8 cellular contexts compared by ENCODE assay signal in genomic region chr2:101152195-101153076, GRCh38. TPM values are rescaled to one million over a fixed set of nuclear protein-coding genes. Genes with fewer than 3 reads are reported as not detected.
A peak's percentile ranks its signal among the peaks of the same experiment; 100 is the strongest.
DNase-seq lines count a peak whose midpoint lies in the region; ATAC-seq and TF ChIP-seq lines count a peak whose summit lies in the region.

No MANE protein-coding gene starts in this region.

- H3K9me3 ChIP-seq in SK-N-SH (no peaks in the 10 kb centered on the region), left lung (no peaks in the 10 kb centered on the region), stomach (no peaks in the 10 kb centered on the region)

- no peak overlapping the region for H3K27ac Mint-ChIP-seq in activated CD4-positive, alpha-beta T cell treated with anti-CD3 and anti-CD28 coated beads, Interleukin-2, amount 10 ng/mL, durations not matched to agents 7 days and 5 days
- H3K27ac Mint-ChIP-seq in GM23338 = no peak overlapping the region

- H3K27me3 ChIP-seq in GM23338 (ENCODE audit: insufficient read depth) (peaks cover 11% of the 10 kb centered on the region), SK-N-SH (ENCODE audit: insufficient read depth) (no peaks in the 10 kb centered on the region), dorsolateral prefrontal cortex (no peaks in the 10 kb centered on the region), left lung (no peaks in the 10 kb centered on the region), stomach (no peaks in the 10 kb centered on the region)

- intact Hi-C loops in dorsolateral prefrontal cortex (cut with DNase I) = loop anchor here (1.0 to 10.0 kb wide), 5 partner anchors 100 to 548 kb away; partner anchors contain the start of gene CNOT11 (in 1 of the 2)
- intact Hi-C loops in left lung (cut with DNase I) = loop anchor here in 1 of 2 donors (10.0 kb wide), 1 partner anchor 118 kb away; no protein-coding TSS in a partner anchor
- intact Hi-C loops in stomach (cut with DNase I; ENCODE audit: low total_unique reads) = loop anchor here (5.0 kb wide), 1 partner anchor 115 kb away; no protein-coding TSS in a partner anchor

- WGBS in SK-N-SH (ENCODE audit: low lambda C conversion rate) = 82% methylated on average over 21 of the region's 21 CpGs
- WGBS in stomach, 5 donors = 10 to 16% (median 13%) methylated on average over 21 of the region's 21 CpGs

- peak; percentile 16 for DNase-seq in activated CD4-positive, alpha-beta T cell treated with anti-CD3 and anti-CD28 coated beads, Interleukin-2, amount 10 ng/mL, durations not matched to agents 7 days and 5 days
- DNase-seq in activated CD4-positive, alpha-beta T cell treated with anti-CD3 and anti-CD28 coated beads for 48 hours = no peak
- DNase-seq in GM23338 (ENCODE audit: low spot score) (peak; percentile 76), LNCaP clone FGC (ENCODE audit: low read depth) (no peak), SK-N-SH (peak; percentile 47), dorsolateral prefrontal cortex (peak in 7 of 10 donors; percentile 10 to 78 (median 54)), left lung (peak in 1 of 2 donors; percentile 44), stomach (peak; percentile 48)

- H3K9me3 Mint-ChIP-seq in activated CD4-positive, alpha-beta T cell treated with anti-CD3 and anti-CD28 coated beads, Interleukin-2, amount 10 ng/mL, durations not matched to agents 7 days and 5 days = no peaks in the 10 kb centered on the region
- H3K9me3 Mint-ChIP-seq in GM23338 = no peaks in the 10 kb centered on the region

- ATAC-seq in GM23338 (peak; percentile 62), left lung (peak; percentile 70)

- peak overlapping the region; percentile 72 for H3K4me3 Mint-ChIP-seq in activated CD4-positive, alpha-beta T cell treated with anti-CD3 and anti-CD28 coated beads, Interleukin-2, amount 10 ng/mL, durations not matched to agents 7 days and 5 days
- peak overlapping the region; percentile 75 for H3K4me3 Mint-ChIP-seq in GM23338

- peaks cover 62% of the 10 kb centered on the region for H3K27me3 Mint-ChIP-seq in activated CD4-positive, alpha-beta T cell treated with anti-CD3 and anti-CD28 coated beads, Interleukin-2, amount 10 ng/mL, durations not matched to agents 7 days and 5 days
- H3K27me3 Mint-ChIP-seq in GM23338 (ENCODE audit: insufficient read depth, low read depth, poor library complexity) = peaks cover 17% of the 10 kb centered on the region

- TF ChIP-seq POLR2A in stomach (IDR thresholded peaks at IDR 0.05) = no peak

- POLR2A ChIA-PET in activated CD4-positive, alpha-beta T cell treated with anti-CD3 and anti-CD28 coated beads, Interleukin-2, amount 10 ng/mL, durations not matched to agents 7 days and 5 days (lab: Charles Lee) = no interaction called here
- POLR2A ChIA-PET in SK-N-SH (lab: Yijun Ruan, JAX) = interaction anchor here (0.6 to 1.1 kb wide), 2 partner anchors 115 to 151 kb away, joined by 3 read pairs; partner anchors contain the start of gene RPL31

- H3K79me2 ChIP-seq in GM23338 (replicated peaks; ENCODE audit: insufficient read depth) (peaks cover 32% of the 10 kb centered on the region), SK-N-SH (ENCODE audit: insufficient read depth) (no peaks in the 10 kb centered on the region)

- H3K4me2 ChIP-seq in GM23338 = peak overlapping the region; percentile 100
- peak overlapping the region; percentile 75; the same call in 1 of the 2 replicates for H3K4me2 ChIP-seq in SK-N-SH

- H4K20me1 ChIP-seq in GM23338 (replicated peaks; ENCODE audit: insufficient read depth) (peaks cover 9% of the 10 kb centered on the region; the same call in 1 of the 2 replicates), SK-N-SH (ENCODE audit: insufficient read depth) (no peaks in the 10 kb centered on the region)

- H3K27ac ChIP-seq in GM23338 (ENCODE audit: low read depth) (no peak overlapping the region), SK-N-SH (ENCODE audit: low read depth in 2 of 2, low read length in 1 of 2) (peak overlapping the region in 1 of 2 experiments; percentile 91; a peak in 2 of 4 replicates), dorsolateral prefrontal cortex (peak overlapping the region in 54 of 59 donors; percentile 1 to 90 (median 76)), left lung (peak overlapping the region; percentile 63 to 84), stomach (peak overlapping the region; percentile 81 to 92 (median 85))

- H3K36me3 Mint-ChIP-seq in activated CD4-positive, alpha-beta T cell treated with anti-CD3 and anti-CD28 coated beads, Interleukin-2, amount 10 ng/mL, durations not matched to agents 7 days and 5 days (ENCODE audit: low read depth) = no peaks in the 10 kb centered on the region
- H3K36me3 Mint-ChIP-seq in GM23338 (ENCODE audit: low read depth) = no peaks in the 10 kb centered on the region; the same call in 2 of the 3 replicates

- no peak for TF ChIP-seq EP300 in SK-N-SH (IDR thresholded peaks at IDR 0.05; ENCODE audit: borderline replicate concordance in 1 of 2, low read depth in 1 of 2, low read length in 1 of 2)
- TF ChIP-seq EP300 in stomach (IDR thresholded peaks at IDR 0.05) = no peak

- CTCF ChIA-PET in activated CD4-positive, alpha-beta T cell treated with anti-CD3 and anti-CD28 coated beads, Interleukin-2, amount 10 ng/mL, durations not matched to agents 7 days and 5 days (lab: Charles Lee) = interaction anchor here (1.4 kb wide), 1 partner anchor 53 kb away, joined by 3 read pairs; no protein-coding TSS in a partner anchor
- CTCF ChIA-PET in SK-N-SH (lab: Yijun Ruan, JAX) = interaction anchor here (0.6 to 8.8 kb wide), 32 partner anchors 8 to 728 kb away, joined by 3 to 99 read pairs (median 5); partner anchors contain the start of gene RPL31

- H3K4me3 ChIP-seq in GM23338 (peak overlapping the region; percentile 97), LNCaP clone FGC (ENCODE audit: low read depth, low read length) (no peak overlapping the region), SK-N-SH (ENCODE audit: low read depth in 2 of 2, low read length in 1 of 2) (no peak overlapping the region; a peak in 1 of 4 replicates), dorsolateral prefrontal cortex (peak overlapping the region; percentile 51 to 85 (median 72)), left lung (peak overlapping the region; percentile 59 to 78), stomach (peak overlapping the region; percentile 75 to 97 (median 80))

- TF ChIP-seq CTCF in GM23338 (conservative IDR thresholded peaks at IDR 0.05; ENCODE audit: low read depth in 2 of 2) (peak; percentile 80 to 94), LNCaP clone FGC (IDR thresholded peaks at IDR 0.05; ENCODE audit: control insufficient read depth, extremely low read depth, insufficient read depth) (peak; percentile 91), SK-N-SH (IDR thresholded peaks at IDR 0.05) (peak; percentile 61), dorsolateral prefrontal cortex (IDR thresholded peaks at IDR 0.05 in 54 of 56, conservative IDR thresholded peaks at IDR 0.05 in 2 of 56; ENCODE audit: low read depth in 1 of 56, partially characterized antibody in 56 of 56) (peak; percentile 37 to 90 (median 78)), left lung (IDR thresholded peaks at IDR 0.05) (peak; percentile 50 to 54), stomach (IDR thresholded peaks at IDR 0.05) (peak in 5 of 7 experiments; percentile 38 to 80 (median 62))

- H3K36me3 ChIP-seq in GM23338 (ENCODE audit: insufficient read depth) = no peaks in the 10 kb centered on the region; the same call in 1 of the 2 replicates
- H3K36me3 ChIP-seq in SK-N-SH (replicated peaks in 1 of 2; ENCODE audit: control insufficient read depth in 1 of 2, insufficient read depth in 2 of 2, low read length in 1 of 2) = no peaks in the 10 kb centered on the region
- H3K36me3 ChIP-seq in left lung = no peaks in the 10 kb centered on the region
- H3K36me3 ChIP-seq in stomach = no peaks in the 10 kb centered on the region

- H3K4me1 Mint-ChIP-seq in activated CD4-positive, alpha-beta T cell treated with anti-CD3 and anti-CD28 coated beads, Interleukin-2, amount 10 ng/mL, durations not matched to agents 7 days and 5 days = peaks cover 15% of the 10 kb centered on the region
- peaks cover 47% of the 10 kb centered on the region for H3K4me1 Mint-ChIP-seq in GM23338

- H3K9me2 ChIP-seq in GM23338 (ENCODE audit: insufficient read depth) = no peaks in the 10 kb centered on the region; the same call in 1 of the 2 replicates
- H3K9me2 ChIP-seq in SK-N-SH = no peaks in the 10 kb centered on the region

- TF ChIP-seq RAD21 in SK-N-SH (IDR thresholded peaks at IDR 0.05; ENCODE audit: low read length) = peak; percentile 87

- no peak overlapping the region for H3K9ac ChIP-seq in SK-N-SH

- H3K4me1 ChIP-seq in GM23338 (ENCODE audit: insufficient read depth) = peaks cover 36% of the 10 kb centered on the region
- peaks cover 0 to 28% of the 10 kb centered on the region in 2 experiments; a peak in 2 of 4 replicates for H3K4me1 ChIP-seq in SK-N-SH (ENCODE audit: control insufficient read depth in 1 of 2, insufficient read depth in 2 of 2, low read depth in 1 of 2, low read length in 1 of 2)
- H3K4me1 ChIP-seq in left lung = peaks cover 8 to 50% of the 10 kb centered on the region in 2 donors
- peaks cover 34 to 56% (median 46%) of the 10 kb centered on the region in 4 donors for H3K4me1 ChIP-seq in stomach

- H3F3A ChIP-seq in GM23338 (replicated peaks; ENCODE audit: low read depth) (peaks cover 11% of the 10 kb centered on the region), SK-N-SH (replicated peaks; ENCODE audit: insufficient read depth) (no peaks in the 10 kb centered on the region)

- H2AFZ ChIP-seq in GM23338 (peak overlapping the region; percentile 91), SK-N-SH (ENCODE audit: low read depth) (peak overlapping the region; percentile 87)

TF ChIP-seq in SK-N-SH, 30 proteins besides CTCF, POLR2A, EP300 and RAD21 (continues in another document):
- TF ChIP-seq NFIC (IDR thresholded peaks at IDR 0.05; ENCODE audit: borderline replicate concordance) (no peak), TAF1 (IDR thresholded peaks at IDR 0.05; ENCODE audit: borderline replicate concordance, low read depth, low read length) (no peak), RXRA (IDR thresholded peaks at IDR 0.05; ENCODE audit: borderline replicate concordance, low read depth) (no peak), SMC3 (IDR thresholded peaks at IDR 0.05; ENCODE audit: low read depth, low read length) (peak; percentile 81), JUND (IDR thresholded peaks at IDR 0.05) (no peak), TEAD4 (IDR thresholded peaks at IDR 0.05; ENCODE audit: borderline replicate concordance, insufficient read depth) (no peak), CHD2 (IDR thresholded peaks at IDR 0.05; ENCODE audit: low read length, partially characterized antibody) (no peak)

RNA-seq across cellular contexts. Expression of gene TBC1D8, which starts 1.3 kb away (rescaled TPM):
- total RNA-seq in activated CD4-positive, alpha-beta T cell treated with anti-CD3 and anti-CD28 coated beads, Interleukin-2, amount 10 ng/mL, durations not matched to agents 7 days and 5 days = under 1 TPM; 0.50 to 0.65 TPM
- total RNA-seq in GM23338 (2014; rRNA removed; shearing (Covaris generic)) = 36.9 and 39.5 TPM in 2 replicates
- polyA plus RNA-seq in GM23338 (2016; fragmentation: Nextera tagmentation; extraction: Ambion mirVana) (15.5 and 18.0 TPM in 2 replicates), SK-N-SH (2012; rRNA removed) (5.3 and 7.0 TPM in 2 replicates), stomach (10 to 100 TPM in 2 of 3 donors, 1 to 10 TPM in 1; 9.9 to 22.0 (median 13.0) TPM)
- polyA plus RNA-seq in SK-N-SH (2012; cell fraction: cytosol; rRNA removed) = 1.9 and 2.9 TPM in 2 replicates
- polyA plus RNA-seq in SK-N-SH (2012; cell fraction: nucleus; rRNA removed) = 18.3 and 25.3 TPM in 2 replicates
- total RNA-seq in dorsolateral prefrontal cortex (10 to 100 TPM; 10.5 to 33.3 (median 21.0) TPM), left lung (10 to 100 TPM; 11.7 to 22.1 TPM), stomach (100 to 1,000 TPM in 3 of 5 donors, 10 to 100 TPM in 2; 74.2 to 179 (median 120) TPM)

Comparison
In these comparisons a context has a peak if more than half of its experiments do, and no peak if none do; other contexts are left out.
1. DNase-seq: peak in activated CD4-positive, alpha-beta T cell treated with anti-CD3 and anti-CD28 coated beads, Interleukin-2, amount 10 ng/mL, durations not matched to agents 7 days and 5 days (single experiment), GM23338 (single experiment), SK-N-SH (single experiment), dorsolateral prefrontal cortex (7 of 10) and stomach (single experiment); none in activated CD4-positive, alpha-beta T cell treated with anti-CD3 and anti-CD28 coated beads for 48 hours (single experiment) and LNCaP clone FGC (single experiment).
2. H3K4me3 ChIP-seq: peak in GM23338 (single experiment), dorsolateral prefrontal cortex (59 of 59), left lung (2 of 2) and stomach (4 of 4); none in LNCaP clone FGC (single experiment) and SK-N-SH (0 of 2).
3. RNA of gene TBC1D8, which starts 1.3 kb away (total RNA-seq): 74.2 to 179 TPM in stomach, 36.9 to 39.5 TPM in GM23338, 11.7 to 22.1 TPM in left lung and 10.5 to 33.3 TPM in dorsolateral prefrontal cortex; 0.50 to 0.65 TPM in activated CD4-positive, alpha-beta T cell treated with anti-CD3 and anti-CD28 coated beads, Interleukin-2, amount 10 ng/mL, durations not matched to agents 7 days and 5 days; every median in the first group is over 4 times any median in the second.
4. Peak in every context shown above with its lines, with median percentiles within 50 percentile points of each other: CTCF ChIP-seq.